Comparison of ENCODE assay signal across 1 cellular context in genomic region chr19:8001651-8001994, GRCh38.
TF ChIP-seq lines count a peak whose summit lies in the region.

No MANE protein-coding gene starts in this region.

TF ChIP-seq in HCT116, 20 proteins besides CTCF, POLR2A, EP300 and RAD21:
- TF ChIP-seq ELF1 (IDR thresholded peaks at IDR 0.05; ENCODE audit: borderline replicate concordance, low read depth) (no peak), SIN3A (IDR thresholded peaks at IDR 0.05; ENCODE audit: low read depth) (no peak)
TF ChIP-seq in HCT116: peak in this region for 0.
